ENCODE assay signal across 8 cellular contexts in the genomic region with DNA sequence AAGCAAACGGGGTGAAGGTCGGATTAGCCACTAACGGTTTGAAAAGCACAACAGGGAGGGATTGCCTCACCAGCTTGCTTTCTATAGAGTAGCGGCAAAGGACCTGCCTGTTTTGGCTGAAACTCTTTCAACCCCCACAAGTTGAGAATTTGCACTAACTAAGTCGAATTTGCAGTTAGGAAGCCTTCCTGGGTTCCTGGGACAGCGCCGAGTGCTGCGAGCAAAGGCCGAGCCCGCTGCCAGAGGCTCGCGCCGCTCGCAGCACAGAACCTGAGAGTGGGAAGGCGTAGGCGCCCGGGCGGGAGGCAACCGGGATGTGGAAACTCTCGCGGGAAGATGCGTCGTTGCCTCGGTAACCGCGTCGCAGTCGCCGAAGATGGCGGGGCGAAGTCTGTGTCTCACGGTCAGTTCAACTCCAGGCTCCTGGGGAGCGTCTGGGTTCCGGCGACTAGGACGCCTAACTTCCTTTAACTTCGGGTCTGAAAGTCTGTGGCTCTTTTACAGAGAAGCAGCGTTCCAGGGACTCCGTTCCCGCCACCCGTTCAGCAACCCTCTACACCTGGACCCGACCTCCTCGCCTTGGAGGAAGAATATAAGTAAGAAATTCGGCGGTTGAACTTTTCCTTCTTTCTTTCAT. TPM values are rescaled to one million over a fixed set of nuclear protein-coding genes. Genes with fewer than 3 reads are reported as not detected.
DNase-seq lines count a peak whose midpoint lies in the region; ATAC-seq and TF ChIP-seq lines count a peak whose summit lies in the region.

Gene TEX9 (plus strand): TSS at position 352 of the 637 bp plus-strand sequence. CDS start 25 bp downstream, at position 377.

- TF ChIP-seq EP300 in gastroesophageal sphincter (IDR thresholded peaks at IDR 0.05) = no peak

- in situ Hi-C loops in GM23248 (cut with MboI) = no loop called here

- peak within 1 kb of the TSS; percentile 75 for H3K9ac ChIP-seq in GM23248

- no peaks in the 10 kb centered on the region for H4K20me1 ChIP-seq in GM23248 (ENCODE audit: insufficient read depth)

- TF ChIP-seq CTCF in RWPE1 (conservative IDR thresholded peaks at IDR 0.05; ENCODE audit: low read depth) (no peak), gastroesophageal sphincter (IDR thresholded peaks at IDR 0.05) (peak in 1 of 4 experiments; percentile 16)

- 1 to 3% methylated on average over 30 to 45 of the region's 45 CpGs for WGBS in GM23248 (ENCODE audit: low coverage in 1 of 2, low lambda C conversion rate in 2 of 2, missing lambda C conversion rate in 2 of 2), 2 experiments
- WGBS in gastroesophageal sphincter (ENCODE audit: low coverage in 1 of 2), 2 donors = 0 to 2% methylated on average over 3 to 12 of the region's 45 CpGs

- TF ChIP-seq POLR2A in gastroesophageal sphincter (IDR thresholded peaks at IDR 0.05) = no peak

- H3K27ac ChIP-seq in GM23248 (no peak within 1 kb of the TSS), KOPT-K1 (ENCODE audit: low read depth, low read length, poor library complexity, severe bottlenecking) (peak within 1 kb of the TSS; percentile 83), RWPE1 (peak within 1 kb of the TSS; percentile 58), gastroesophageal sphincter (peak within 1 kb of the TSS in 3 of 4 donors; percentile 58 to 67 (median 64))

- H3K36me3 ChIP-seq in GM23248 (ENCODE audit: low read depth) (no peaks in the 10 kb centered on the region), KOPT-K1 (ENCODE audit: insufficient read depth, low read length) (no peaks in the 10 kb centered on the region), gastroesophageal sphincter (no peaks in the 10 kb centered on the region)

- POLR2A ChIA-PET in RWPE1 (lab: Yijun Ruan, JAX; ENCODE audit: low non-redundant PET) = no interaction called here

- H3K4me3 ChIP-seq in GM23248 (peak within 1 kb of the TSS; percentile 89), gastroesophageal sphincter (peak within 1 kb of the TSS; percentile 50 to 63)

- no peaks in the 10 kb centered on the region for H3F3A ChIP-seq in GM23248 (ENCODE audit: insufficient read depth)

- H3K4me1 ChIP-seq in GM23248 (ENCODE audit: insufficient read depth) (peaks cover 6% of the 10 kb centered on the region), gastroesophageal sphincter (peaks cover 0 to 16% (median 0%) of the 10 kb centered on the region in 3 donors)

- H3K4me2 ChIP-seq in GM23248 (ENCODE audit: unreplicated experiment) = peak within 1 kb of the TSS; percentile 90

- DNase-seq in EH (ENCODE audit: low read depth) (peak; percentile 85), GM23248 (peak; percentile 95), RWPE1 (ENCODE audit: low spot score) (peak; percentile 94), activated gamma-delta T cell treated with Interleukin-2 at 50 U/mL for 16 hours (peak; percentile 57), non-pigmented ciliary epithelial cell (ENCODE audit: low read depth) (peak; percentile 35), superior temporal gyrus (ENCODE audit: extremely low spot score) (peak; percentile 77)

- peak within 1 kb of the TSS; percentile 99 for H2AFZ ChIP-seq in GM23248

- no peaks in the 10 kb centered on the region for H3K9me2 ChIP-seq in GM23248 (ENCODE audit: insufficient read depth)

- H3K9me3 ChIP-seq in GM23248 (ENCODE audit: low read depth) (no peaks in the 10 kb centered on the region), KOPT-K1 (ENCODE audit: insufficient read depth, low read length, poor library complexity, severe bottlenecking) (peaks cover 4% of the 10 kb centered on the region), gastroesophageal sphincter (peaks cover 0 to 6% (median 0%) of the 10 kb centered on the region in 3 donors)

- H3K27me3 ChIP-seq in GM23248 (replicated peaks; ENCODE audit: insufficient read depth) = no peaks in the 10 kb centered on the region
- H3K27me3 ChIP-seq in gastroesophageal sphincter = no peaks in the 10 kb centered on the region

- CTCF ChIA-PET in RWPE1 (lab: Yijun Ruan, JAX) = interaction anchor here (0.6 to 0.7 kb wide), 2 partner anchors 54 to 662 kb away, joined by 3 to 4 read pairs; no protein-coding TSS in a partner anchor

- H3K79me2 ChIP-seq in GM23248 (ENCODE audit: insufficient read depth) = no peaks in the 10 kb centered on the region

- ATAC-seq in gastroesophageal sphincter = peak; percentile 98

RNA-seq across cellular contexts. Expression of gene TEX9, which starts in this region (rescaled TPM):
- 3.7 and 4.3 TPM in 2 replicates for total RNA-seq in GM23248 (2014; rRNA removed; shearing (Covaris generic))
- 3.5 and 3.6 TPM in 2 replicates for polyA plus RNA-seq in GM23248 (2016; fragmentation: Nextera tagmentation; extraction: Ambion mirVana)
- total RNA-seq in gastroesophageal sphincter = 1 to 10 TPM; 4.2 to 9.2 (median 5.2) TPM

Comparison
In these comparisons a context has a peak if more than half of its experiments do, and no peak if none do; other contexts are left out.
1. DNase-seq: peak in every context shown above with its lines; median percentile 95 in GM23248; 94 in RWPE1; 85 in EH; 77 in superior temporal gyrus; 57 in activated gamma-delta T cell treated with Interleukin-2 at 50 U/mL for 16 hours; 35 in non-pigmented ciliary epithelial cell.